ENCODE assay signal across 30 cellular contexts in the genomic region with DNA sequence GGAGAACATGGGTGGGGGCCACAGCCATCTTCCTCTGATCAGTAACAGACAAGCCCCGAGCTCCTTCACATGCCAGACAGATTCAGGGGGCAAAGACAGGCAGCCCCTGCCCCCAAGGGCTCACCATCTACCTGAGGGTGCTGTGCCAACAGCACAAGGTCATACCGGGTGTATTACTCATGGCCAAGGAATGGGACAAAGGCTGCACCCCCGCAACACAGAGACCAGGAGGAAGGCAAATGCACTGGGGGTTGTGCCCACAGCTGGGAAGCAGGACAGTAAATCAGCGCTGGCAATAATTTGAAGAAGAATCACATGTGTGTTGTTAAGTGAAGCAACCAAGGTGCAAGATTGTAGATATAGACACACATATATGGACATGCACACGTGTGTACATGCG.
A peak's percentile ranks its signal among the peaks of the same experiment; 100 is the strongest.
DNase-seq lines count a peak whose midpoint lies in the region; ATAC-seq and TF ChIP-seq lines count a peak whose summit lies in the region.
"Had no signal": no experiment of that assay in that cellular context is flagged by ENCODE, and none has a peak within 500 bp of the region (broad histone marks: within the 10 kb centered on the region; RNA-seq: fewer than 3 reads in every experiment).

No MANE protein-coding gene starts in this region.

- no peak overlapping the region for H3K4me2 ChIP-seq in mammary epithelial cell (ENCODE audit: insufficient read depth, low read depth, low read length)

- intact Hi-C loops in MCF 10A (cut with micrococcal nuclease) (no loop called here), mammary epithelial cell (cut with micrococcal nuclease) (no loop called here)

- TF ChIP-seq CTCF in MCF 10A (IDR thresholded peaks at IDR 0.05; ENCODE audit: unreplicated experiment) (no peak), mammary epithelial cell (conservative IDR thresholded peaks at IDR 0.05 in 1 of 2, IDR thresholded peaks at IDR 0.05 in 1 of 2; ENCODE audit: extremely low read depth in 1 of 2, insufficient read depth in 1 of 2, low read depth in 1 of 2, low read length in 2 of 2) (no peak)

- H3K36me3 Mint-ChIP-seq in MCF 10A (ENCODE audit: insufficient read depth, unreplicated experiment): no peaks in the 10 kb centered on the region
- H3K36me3 Mint-ChIP-seq: memory B cell; stimulated activated effector memory CD8-positive, alpha-beta T cell treated with anti-CD3 and anti-CD28 coated beads, Interleukin-12 subunit alpha, Interleukin-12 subunit beta, amount 100 ng/mL, for 72 hours had no signal

- no peak overlapping the region for H3K4me3 ChIP-seq in mammary epithelial cell (replicated peaks in 1 of 3; ENCODE audit: insufficient read depth in 1 of 3, low read depth in 2 of 3, low read length in 3 of 3)
- H3K4me3 ChIP-seq: breast epithelium, Peyer's patch, psoas muscle, SJCRH30, tibial nerve had no signal

- H4K20me1 ChIP-seq in mammary epithelial cell (ENCODE audit: insufficient read depth, low read length): no peaks in the 10 kb centered on the region

- H3K9ac ChIP-seq in mammary epithelial cell (ENCODE audit: insufficient read depth, low read length): no peak overlapping the region

- H3K27ac Mint-ChIP-seq in MCF 10A (ENCODE audit: low read depth, unreplicated experiment): no peak overlapping the region
- H3K27ac Mint-ChIP-seq: activated CD4-positive, alpha-beta T cell treated with anti-CD3 and anti-CD28 coated beads, Interleukin-2, amount 10 ng/mL, durations not matched to agents 24 days and 14 days; activated T-helper 2 cell treated with anti-CD3 and anti-CD28 coated beads, Interferon-gamma antibody, Interleukin-2, Interleukin-4, amounts not matched to agents 10 μg/mL and 5 μg/mL and 100 μg/mL, durations not matched to agents 14 hours and 24 hours and 36 hours; memory B cell; stimulated activated effector memory CD8-positive, alpha-beta T cell treated with anti-CD3 and anti-CD28 coated beads, Interleukin-12 subunit alpha, Interleukin-12 subunit beta, amount 100 ng/mL, for 72 hours had no signal

- POLR2A ChIA-PET in MCF 10A (lab: Yijun Ruan, JAX): no interaction called here

- H3K9me3 ChIP-seq in mammary epithelial cell (replicated peaks; ENCODE audit: insufficient read depth, low read length): no peaks in the 10 kb centered on the region
- H3K9me3 ChIP-seq: breast epithelium, Peyer's patch, psoas muscle, SJCRH30, tibial nerve had no signal

- H2AFZ ChIP-seq in mammary epithelial cell (ENCODE audit: low read depth, low read length): no peak overlapping the region

- no peak for ATAC-seq in HG02885 (IDR thresholded peaks at IDR 0.05; ENCODE audit: poor library complexity, unreplicated experiment)
- no peak for ATAC-seq in HG03196 (IDR thresholded peaks at IDR 0.05; ENCODE audit: unreplicated experiment)
- ATAC-seq: psoas muscle; stimulated activated effector memory CD8-positive, alpha-beta T cell treated with anti-CD3 and anti-CD28 coated beads, Interleukin-12 subunit alpha, Interleukin-12 subunit beta, amount 100 ng/mL, for 72 hours had no signal

- peaks cover 2% of the 10 kb centered on the region for H3K27me3 ChIP-seq in mammary epithelial cell (ENCODE audit: insufficient read depth, low read length)
- H3K27me3 ChIP-seq: Peyer's patch, SJCRH30, tibial nerve had no signal

- no peak overlapping the region for H3K4me3 Mint-ChIP-seq in MCF 10A (ENCODE audit: unreplicated experiment)
- H3K4me3 Mint-ChIP-seq: activated CD4-positive, alpha-beta T cell treated with anti-CD3 and anti-CD28 coated beads, Interleukin-2, amount 10 ng/mL, durations not matched to agents 24 days and 14 days; memory B cell; stimulated activated effector memory CD8-positive, alpha-beta T cell treated with anti-CD3 and anti-CD28 coated beads, Interleukin-12 subunit alpha, Interleukin-12 subunit beta, amount 100 ng/mL, for 72 hours had no signal

- 54% methylated on average over 6 of the region's 6 CpGs for WGBS in mammary epithelial cell (ENCODE audit: low coverage, missing lambda C conversion rate)

- H3K36me3 ChIP-seq in mammary epithelial cell (ENCODE audit: insufficient read depth, low read length): no peaks in the 10 kb centered on the region
- H3K36me3 ChIP-seq: breast epithelium, Peyer's patch, SJCRH30, tibial nerve had no signal

- in situ Hi-C loops in mammary epithelial cell (cut with MboI; ENCODE audit: low sequenced_read_pairs in 2 of 2): no loop called here

- no peaks in the 10 kb centered on the region for H3K4me1 ChIP-seq in mammary epithelial cell (ENCODE audit: insufficient read depth, low read length)
- H3K4me1 ChIP-seq: breast epithelium, Peyer's patch, psoas muscle, SJCRH30 had no signal

- CTCF ChIA-PET in MCF 10A (lab: Yijun Ruan, JAX): no interaction called here
- CTCF ChIA-PET in mammary epithelial cell (lab: Charles Lee; ENCODE audit: low non-redundant PET): no interaction called here

- H3K79me2 ChIP-seq in mammary epithelial cell (ENCODE audit: insufficient read depth, low read length): no peaks in the 10 kb centered on the region

- DNase-seq in MCF 10A (ENCODE audit: unreplicated experiment): peak; percentile 40
- DNase-seq in mammary epithelial cell: no peak
- DNase-seq in RPMI7951 (ENCODE audit: low read depth): peak; percentile 63
- peak; percentile 51 for DNase-seq in kidney glomerular epithelial cell (lab: John Stamatoyannopoulos, UW)
- DNase-seq in NK-92 (lab: John Stamatoyannopoulos, UW; ENCODE audit: unreplicated experiment): no peak
- DNase-seq in NCI-H345 treated with DMSO at 0.1 percent for 48 hours (lab: John Stamatoyannopoulos, UW; ENCODE audit: unreplicated experiment): no peak
- DNase-seq: activated CD4-positive, alpha-beta T cell treated with anti-CD3 and anti-CD28 coated beads, Interleukin-2, amount 10 ng/mL, durations not matched to agents 24 days and 14 days; activated CD8-positive, alpha-beta memory T cell treated with anti-CD3 and anti-CD28 coated beads for 24 hours; activated naive CD4-positive, alpha-beta T cell treated with anti-CD3 and anti-CD28 coated beads, Interleukin-2, amount 50 U/mL, for 16 hours; activated T-cell treated with anti-CD3 and anti-CD28 coated beads for 4 hours; amygdala; effector CD4-positive, alpha-beta T cell; NCI-H1417; NCI-H2029 treated with DMSO at 0.1 percent for 48 hours; NCI-H526; nucleus accumbens; Peyer's patch; psoas muscle; SJCRH30; T1000 had no signal

- BruUV-seq in MCF 10A (replicated peaks; lab: Mats Ljungman, UMichigan) (no TSS peak), mammary epithelial cell (replicated peaks; lab: Mats Ljungman, UMichigan) (no TSS peak)

- no peak overlapping the region for H3K27ac ChIP-seq in mammary epithelial cell (ENCODE audit: insufficient read depth, low read depth, low read length)
- H3K27ac ChIP-seq: 22Rv1, breast epithelium, C4-2B, epithelial cell of prostate, Peyer's patch, psoas muscle, SJCRH30, tibial nerve had no signal

- dilution Hi-C loops in mammary epithelial cell (cut with HindIII; ENCODE audit: low sequenced_read_pairs): no loop called here

- no peaks in the 10 kb centered on the region for H3K9me3 Mint-ChIP-seq in MCF 10A (ENCODE audit: unreplicated experiment)
- H3K9me3 Mint-ChIP-seq: activated CD4-positive, alpha-beta T cell treated with anti-CD3 and anti-CD28 coated beads, Interleukin-2, amount 10 ng/mL, durations not matched to agents 24 days and 14 days; activated T-helper 2 cell treated with anti-CD3 and anti-CD28 coated beads, Interferon-gamma antibody, Interleukin-2, Interleukin-4, amounts not matched to agents 10 μg/mL and 5 μg/mL and 100 μg/mL, durations not matched to agents 14 hours and 24 hours and 36 hours; memory B cell; stimulated activated effector memory CD8-positive, alpha-beta T cell treated with anti-CD3 and anti-CD28 coated beads, Interleukin-12 subunit alpha, Interleukin-12 subunit beta, amount 100 ng/mL, for 72 hours had no signal

- H3K4me1 Mint-ChIP-seq in MCF 10A (ENCODE audit: insufficient read depth, unreplicated experiment): peaks cover 12% of the 10 kb centered on the region
- H3K4me1 Mint-ChIP-seq: activated CD4-positive, alpha-beta T cell treated with anti-CD3 and anti-CD28 coated beads, Interleukin-2, amount 10 ng/mL, durations not matched to agents 24 days and 14 days; memory B cell; stimulated activated effector memory CD8-positive, alpha-beta T cell treated with anti-CD3 and anti-CD28 coated beads, Interleukin-12 subunit alpha, Interleukin-12 subunit beta, amount 100 ng/mL, for 72 hours had no signal

- H3K27me3 Mint-ChIP-seq in MCF 10A (ENCODE audit: insufficient read depth, unreplicated experiment): no peaks in the 10 kb centered on the region
- H3K27me3 Mint-ChIP-seq: activated CD4-positive, alpha-beta T cell treated with anti-CD3 and anti-CD28 coated beads, Interleukin-2, amount 10 ng/mL, durations not matched to agents 24 days and 14 days had no signal

Comparison
In these comparisons a context has a peak if more than half of its experiments do, and no peak if none do; other contexts are left out.
1. DNase-seq: peak in MCF 10A (single experiment), RPMI7951 (single experiment) and kidney glomerular epithelial cell (single experiment); none in mammary epithelial cell (single experiment), NK-92 (single experiment) and NCI-H345 treated with DMSO at 0.1 percent for 48 hours (single experiment).